ENCODE assay signal across 25 cellular contexts in the genomic region with DNA sequence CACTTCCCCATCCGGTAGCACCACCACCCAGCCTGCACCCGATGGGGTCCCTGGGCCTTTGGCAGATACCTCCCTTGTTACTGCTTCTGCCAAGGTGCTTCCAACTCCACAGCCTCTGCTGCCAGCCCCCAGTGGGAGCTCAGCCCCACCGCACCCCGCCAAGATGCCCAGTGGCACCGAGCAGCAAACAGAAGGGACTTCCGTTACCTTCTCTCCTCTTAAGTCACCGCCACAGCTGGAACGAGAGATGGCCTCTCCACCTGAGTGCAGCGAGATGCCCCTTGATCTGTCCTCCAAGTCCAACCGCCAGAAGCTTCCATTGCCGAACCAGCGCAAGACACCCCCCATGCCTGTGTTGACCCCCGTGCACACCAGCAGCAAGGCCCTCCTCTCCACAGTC.
"Had no signal": no experiment of that assay in that cellular context is flagged by ENCODE, and none has a peak within 500 bp of the region (broad histone marks: within the 10 kb centered on the region; RNA-seq: fewer than 3 reads in every experiment).

No MANE protein-coding gene starts in this region.

- H3K27ac Mint-ChIP-seq: dendritic cell treated with granulocyte-macrophage colony-stimulating factor and Interleukin-4, amounts not matched to agents 40 ng/mL and 50 ng/mL, for 4 days; effector memory CD8-positive, alpha-beta T cell; endodermal cell; immature natural killer cell; mesothelial cell of epicardium; naive B cell had no signal

- H3K4me2 ChIP-seq: hepatocyte had no signal

- H3K27me3 ChIP-seq: colonic mucosa, esophagus muscularis mucosa, foreskin keratinocyte, gastroesophageal sphincter, heart left ventricle, hepatocyte, left lung had no signal

- H3K4me1 Mint-ChIP-seq: endodermal cell, immature natural killer cell, naive B cell had no signal

- FAIRE-seq: endometrium, endothelial cell of umbilical vein, frontal cortex had no signal

- H2AFZ ChIP-seq: hepatocyte had no signal

- H3K36me3 ChIP-seq: colonic mucosa had no signal

- H3K27me3 Mint-ChIP-seq: dendritic cell treated with granulocyte-macrophage colony-stimulating factor and Interleukin-4, amounts not matched to agents 40 ng/mL and 50 ng/mL, for 4 days; effector memory CD8-positive, alpha-beta T cell; naive B cell had no signal

- H3K9me3 Mint-ChIP-seq: dendritic cell treated with granulocyte-macrophage colony-stimulating factor and Interleukin-4, amounts not matched to agents 40 ng/mL and 50 ng/mL, for 4 days; effector memory CD8-positive, alpha-beta T cell; immature natural killer cell; mesothelial cell of epicardium; naive B cell had no signal

- H3K36me3 Mint-ChIP-seq: immature natural killer cell had no signal

- ATAC-seq: effector memory CD8-positive, alpha-beta T cell; foreskin keratinocyte; gastroesophageal sphincter; heart left ventricle; left cardiac atrium; left lung; left ventricle myocardium superior; lower lobe of right lung; mucosa of descending colon had no signal

- H3K4me3 Mint-ChIP-seq: dendritic cell treated with granulocyte-macrophage colony-stimulating factor and Interleukin-4, amounts not matched to agents 40 ng/mL and 50 ng/mL, for 4 days; effector memory CD8-positive, alpha-beta T cell; endodermal cell; immature natural killer cell; mesothelial cell of epicardium; naive B cell had no signal

- H3K79me2 ChIP-seq: hepatocyte had no signal

- H3K9me3 ChIP-seq: colonic mucosa, esophagus muscularis mucosa, gastroesophageal sphincter, heart left ventricle, left lung, lower lobe of right lung, mucosa of descending colon had no signal

- H3K4me3 ChIP-seq: colonic mucosa, esophagus muscularis mucosa, gastroesophageal sphincter, heart left ventricle, hepatocyte, left lung, lower lobe of right lung, mucosa of descending colon had no signal

- DNase-seq: colonic mucosa; cortex of kidney; effector CD8-positive, alpha-beta T cell; effector memory CD8-positive, alpha-beta T cell; endodermal cell; foreskin keratinocyte; heart left ventricle; hypothalamus; immature natural killer cell; islet precursor cell; left cardiac atrium; left lung; left ventricle myocardium superior; lower lobe of right lung; mesenchymal stem cell; mucosa of descending colon; naive B cell had no signal

- H3K27ac ChIP-seq: colonic mucosa, esophagus muscularis mucosa, foreskin keratinocyte, gastroesophageal sphincter, heart left ventricle, hepatocyte, left lung, lower lobe of right lung had no signal

- H3K4me1 ChIP-seq: colonic mucosa, foreskin keratinocyte, left lung, lower lobe of right lung had no signal
